8 cellular contexts compared by ENCODE assay signal in the genomic region with DNA sequence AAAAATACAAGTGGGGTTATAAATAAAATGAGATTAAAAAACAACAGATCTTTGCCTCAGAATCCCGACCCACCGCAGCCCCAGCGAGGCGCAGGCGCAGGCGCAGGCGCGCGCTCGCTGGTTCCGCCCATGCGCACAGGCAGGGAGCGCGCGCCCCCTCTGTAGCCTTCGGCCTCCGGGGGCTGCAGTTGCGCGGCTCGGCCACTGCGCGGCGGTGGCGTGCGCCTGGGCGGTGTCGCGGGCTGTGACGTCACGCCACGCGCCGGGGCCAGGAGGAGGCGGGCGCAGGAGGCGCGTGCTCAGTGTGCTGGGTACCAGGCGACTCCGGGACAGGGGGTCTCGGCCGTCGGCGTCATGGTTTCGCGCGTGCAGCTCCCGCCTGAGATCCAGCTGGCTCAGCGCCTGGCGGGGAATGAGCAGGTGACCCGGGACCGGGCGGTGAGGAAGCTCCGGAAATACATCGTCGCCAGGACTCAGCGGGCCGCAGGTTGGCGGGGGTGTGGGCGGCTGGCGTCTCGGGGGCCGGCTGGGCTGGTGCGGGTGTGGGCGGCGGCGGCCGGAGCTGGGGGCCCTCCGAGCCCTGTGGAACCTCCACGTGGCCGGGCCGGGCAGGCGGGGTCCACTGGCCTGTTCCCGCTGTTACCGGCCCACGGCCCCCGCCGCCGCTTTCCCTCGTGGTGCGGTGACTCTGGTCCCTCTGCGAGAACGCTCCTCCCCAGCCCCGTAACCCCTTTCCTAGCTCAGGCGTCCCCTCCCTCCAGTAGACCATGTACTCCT. TPM values are rescaled to one million over a fixed set of nuclear protein-coding genes. Genes with fewer than 3 reads are reported as not detected.
DNase-seq lines count a peak whose midpoint lies in the region; ATAC-seq, FAIRE-seq and TF ChIP-seq lines count a peak whose summit lies in the region.

A gene with protein sequence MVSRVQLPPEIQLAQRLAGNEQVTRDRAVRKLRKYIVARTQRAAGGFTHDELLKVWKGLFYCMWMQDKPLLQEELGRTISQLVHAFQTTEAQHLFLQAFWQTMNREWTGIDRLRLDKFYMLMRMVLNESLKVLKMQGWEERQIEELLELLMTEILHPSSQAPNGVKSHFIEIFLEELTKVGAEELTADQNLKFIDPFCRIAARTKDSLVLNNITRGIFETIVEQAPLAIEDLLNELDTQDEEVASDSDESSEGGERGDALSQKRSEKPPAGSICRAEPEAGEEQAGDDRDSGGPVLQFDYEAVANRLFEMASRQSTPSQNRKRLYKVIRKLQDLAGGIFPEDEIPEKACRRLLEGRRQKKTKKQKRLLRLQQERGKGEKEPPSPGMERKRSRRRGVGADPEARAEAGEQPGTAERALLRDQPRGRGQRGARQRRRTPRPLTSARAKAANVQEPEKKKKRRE (plus strand): TSS at position 302 of the 777 bp plus-strand sequence. CDS start 53 bp downstream, at position 355.

- H3K27ac ChIP-seq in DOHH2 (ENCODE audit: low read depth, low read length) (peak within 1 kb of the TSS; percentile 67), esophagus squamous epithelium (peak within 1 kb of the TSS; percentile 87 to 95 (median 91))

- WGBS in esophagus squamous epithelium, 2 donors, result 0 to 1% methylated on average over 16 to 36 of the region's 84 CpGs

- peak within 1 kb of the TSS; percentile 90 to 96 for H3K4me3 Mint-ChIP-seq in activated T-cell treated with anti-CD3 and anti-CD28 coated beads, Interleukin-2, amount 50 U/mL, for 72 hours
- peak within 1 kb of the TSS; percentile 90 to 96 (median 92) for H3K4me3 Mint-ChIP-seq in naive B cell
- peak within 1 kb of the TSS; percentile 90 for H3K4me3 Mint-ChIP-seq in stimulated activated effector memory CD8-positive, alpha-beta T cell treated with anti-CD3 and anti-CD28 coated beads, Interleukin-12 subunit alpha, Interleukin-12 subunit beta, amount 100 ng/mL, for 72 hours

- peaks cover 52% of the 10 kb centered on the region for H3K79me2 ChIP-seq in DOHH2 (ENCODE audit: control insufficient read depth, low read length)

- peak within 1 kb of the TSS; percentile 91 for H3K27ac Mint-ChIP-seq in activated T-cell treated with anti-CD3 and anti-CD28 coated beads, Interleukin-2, amount 50 U/mL, for 72 hours
- H3K27ac Mint-ChIP-seq in naive B cell, result peak within 1 kb of the TSS; percentile 87 to 98 (median 95)
- H3K27ac Mint-ChIP-seq in stimulated activated effector memory CD8-positive, alpha-beta T cell treated with anti-CD3 and anti-CD28 coated beads, Interleukin-12 subunit alpha, Interleukin-12 subunit beta, amount 100 ng/mL, for 72 hours, result peak within 1 kb of the TSS; percentile 95

- no peaks in the 10 kb centered on the region for H3K9me2 ChIP-seq in DOHH2 (replicated peaks; ENCODE audit: control insufficient read depth, low read length)

- H3K36me3 Mint-ChIP-seq in activated T-cell treated with anti-CD3 and anti-CD28 coated beads, Interleukin-2, amount 50 U/mL, for 72 hours (ENCODE audit: insufficient read depth in 2 of 2), result peaks cover 4 to 18% of the 10 kb centered on the region in 2 donors
- peaks cover 7 to 8% of the 10 kb centered on the region in 2 donors for H3K36me3 Mint-ChIP-seq in naive B cell
- peaks cover 53% of the 10 kb centered on the region for H3K36me3 Mint-ChIP-seq in stimulated activated effector memory CD8-positive, alpha-beta T cell treated with anti-CD3 and anti-CD28 coated beads, Interleukin-12 subunit alpha, Interleukin-12 subunit beta, amount 100 ng/mL, for 72 hours

- no peaks in the 10 kb centered on the region for H3K27me3 Mint-ChIP-seq in activated T-cell treated with anti-CD3 and anti-CD28 coated beads, Interleukin-2, amount 50 U/mL, for 72 hours (ENCODE audit: low read depth)
- no peaks in the 10 kb centered on the region for H3K27me3 Mint-ChIP-seq in naive B cell

- H3F3A ChIP-seq in DOHH2 (ENCODE audit: control insufficient read depth, insufficient read depth), result no peaks in the 10 kb centered on the region

- peak within 1 kb of the TSS; percentile 99 for H3K4me2 ChIP-seq in DOHH2 (ENCODE audit: low read length)

- H3K27me3 ChIP-seq in DOHH2 (ENCODE audit: control insufficient read depth, low read length), result no peaks in the 10 kb centered on the region
- no peaks in the 10 kb centered on the region for H3K27me3 ChIP-seq in esophagus squamous epithelium

- H3K4me1 Mint-ChIP-seq in activated T-cell treated with anti-CD3 and anti-CD28 coated beads, Interleukin-2, amount 50 U/mL, for 72 hours (ENCODE audit: low read depth), result peaks cover 27% of the 10 kb centered on the region
- H3K4me1 Mint-ChIP-seq in naive B cell, result peaks cover 19 to 31% (median 22%) of the 10 kb centered on the region in 3 donors
- H3K4me1 Mint-ChIP-seq in stimulated activated effector memory CD8-positive, alpha-beta T cell treated with anti-CD3 and anti-CD28 coated beads, Interleukin-12 subunit alpha, Interleukin-12 subunit beta, amount 100 ng/mL, for 72 hours, result peaks cover 18% of the 10 kb centered on the region

- peak; percentile 81 for TF ChIP-seq CTCF in DOHH2 (IDR thresholded peaks at IDR 0.05; ENCODE audit: low read depth, low read length, poor library complexity, severe bottlenecking)
- peak; percentile 98 to 100 (median 100) for TF ChIP-seq CTCF in esophagus squamous epithelium (IDR thresholded peaks at IDR 0.05)

- H3K9me3 ChIP-seq in DOHH2 (ENCODE audit: control insufficient read depth, insufficient read depth, low read length), result no peaks in the 10 kb centered on the region
- H3K9me3 ChIP-seq in esophagus squamous epithelium, result no peaks in the 10 kb centered on the region

- ATAC-seq in GM21825 (IDR thresholded peaks at IDR 0.05; ENCODE audit: unreplicated experiment), result peak; percentile 84
- ATAC-seq in activated T-cell treated with anti-CD3 and anti-CD28 coated beads, Interleukin-2, amount 50 U/mL, for 72 hours (replicated peaks in 1 of 2), result peak; percentile 90
- peak; percentile 85 to 93 for ATAC-seq in naive B cell (ENCODE audit: low read depth in 2 of 2)
- peak; percentile 92 for ATAC-seq in stimulated activated effector memory CD8-positive, alpha-beta T cell treated with anti-CD3 and anti-CD28 coated beads, Interleukin-12 subunit alpha, Interleukin-12 subunit beta, amount 100 ng/mL, for 72 hours

- H3K36me3 ChIP-seq in DOHH2 (ENCODE audit: control insufficient read depth, low read length) (peaks cover 51% of the 10 kb centered on the region), esophagus squamous epithelium (peaks cover 8 to 37% (median 26%) of the 10 kb centered on the region in 3 donors)

- H3K4me1 ChIP-seq in DOHH2 (ENCODE audit: control insufficient read depth, low read length), result peaks cover 23% of the 10 kb centered on the region
- H3K4me1 ChIP-seq in esophagus squamous epithelium, result peaks cover 13 to 37% (median 15%) of the 10 kb centered on the region in 3 donors

- DNase-seq in Kasumi-1 (lab: John Stamatoyannopoulos, UW) (peak; percentile 75 to 83), RCC 7860 (ENCODE audit: low spot score) (peak; percentile 78), esophagus squamous epithelium (lab: John Stamatoyannopoulos, UW) (peak; percentile 69), naive B cell (peak; percentile 97)
- peak; percentile 94 to 98 for DNase-seq in activated T-cell treated with anti-CD3 and anti-CD28 coated beads, Interleukin-2, amount 50 U/mL, for 72 hours
- peak; percentile 99 to 100 for DNase-seq in stimulated activated effector memory CD8-positive, alpha-beta T cell treated with anti-CD3 and anti-CD28 coated beads, Interleukin-12 subunit alpha, Interleukin-12 subunit beta, amount 100 ng/mL, for 72 hours (ENCODE audit: low spot score in 2 of 2)

- intact Hi-C loops in esophagus squamous epithelium (cut with DNase I), result no loop called here

- no peaks in the 10 kb centered on the region for H3K9me3 Mint-ChIP-seq in activated T-cell treated with anti-CD3 and anti-CD28 coated beads, Interleukin-2, amount 50 U/mL, for 72 hours
- H3K9me3 Mint-ChIP-seq in naive B cell, result no peaks in the 10 kb centered on the region
- H3K9me3 Mint-ChIP-seq in stimulated activated effector memory CD8-positive, alpha-beta T cell treated with anti-CD3 and anti-CD28 coated beads, Interleukin-12 subunit alpha, Interleukin-12 subunit beta, amount 100 ng/mL, for 72 hours, result no peaks in the 10 kb centered on the region

- peak in 3 of 4 donors; percentile 77 to 84 (median 80) for TF ChIP-seq POLR2A in esophagus squamous epithelium (IDR thresholded peaks at IDR 0.05)

- H4K20me1 ChIP-seq in DOHH2 (ENCODE audit: control insufficient read depth, insufficient read depth, low read depth, low read length), result peaks cover 4% of the 10 kb centered on the region; the same call in 1 of the 2 replicates

- no peak for FAIRE-seq in RCC 7860 (lab: Jason Lieb, UNC)

- peak within 1 kb of the TSS; percentile 100 for H3K4me3 ChIP-seq in DOHH2 (ENCODE audit: low read length)
- peak within 1 kb of the TSS; percentile 71 to 99 (median 84) for H3K4me3 ChIP-seq in esophagus squamous epithelium

RNA-seq across cellular contexts. Expression of the gene that starts here (rescaled TPM):
- total RNA-seq in activated T-cell treated with anti-CD3 and anti-CD28 coated beads, Interleukin-2, amount 50 U/mL, for 72 hours, result 10 to 100 TPM; 30.3 to 41.9 TPM
- 10 to 100 TPM; 22.5 to 37.2 (median 30.4) TPM for total RNA-seq in esophagus squamous epithelium
- 10 to 100 TPM in 5 of 6 donors, 1 to 10 TPM in 1; 9.4 to 18.6 (median 10.9) TPM for polyA plus RNA-seq in naive B cell (ENCODE audit: low read depth in 6 of 6)

Comparison
In these comparisons a context has a peak if more than half of its experiments do, and no peak if none do; other contexts are left out.
1. Peak in every context shown above with its lines: DNase-seq, ATAC-seq, H3K4me3 ChIP-seq and H3K27ac ChIP-seq.